9 cellular contexts compared by ENCODE assay signal in genomic region chr7:27200761-27201230, GRCh38. TPM values are rescaled to one million over a fixed set of nuclear protein-coding genes. Genes with fewer than 3 reads are reported as not detected.
A peak's percentile ranks its signal among the peaks of the same experiment; 100 is the strongest.
DNase-seq lines count a peak whose midpoint lies in the region; ATAC-seq, FAIRE-seq and TF ChIP-seq lines count a peak whose summit lies in the region.
"Had no signal": no experiment of that assay in that cellular context is flagged by ENCODE, and none has a peak within 500 bp of the region (broad histone marks: within the 10 kb centered on the region; RNA-seq: fewer than 3 reads in every experiment).

No MANE protein-coding gene starts in this region.

- H2AFZ ChIP-seq in DND-41 (ENCODE audit: low read depth, low read length) (peak overlapping the region; percentile 88), neuronal stem cell (ENCODE audit: low read length) (peak overlapping the region; percentile 85)

- H3K4me2 ChIP-seq in DND-41 (ENCODE audit: insufficient read depth, low read length) = peak overlapping the region; percentile 82
- H3K4me2 ChIP-seq in neuronal stem cell (ENCODE audit: insufficient read depth, low read length, poor library complexity, severe bottlenecking) = no peak overlapping the region

- no peak for TF ChIP-seq CTCF in DND-41 (IDR thresholded peaks at IDR 0.05; ENCODE audit: borderline replicate concordance, extremely low read depth, low read length, poor library complexity, severe bottlenecking)
- no peak for TF ChIP-seq CTCF in bronchial epithelial cell (IDR thresholded peaks at IDR 0.05; ENCODE audit: insufficient read depth, low read length, severe bottlenecking)
- no peak for TF ChIP-seq CTCF in GM13976 (IDR thresholded peaks at IDR 0.05; ENCODE audit: borderline replicate concordance, control extremely low read depth, extremely low read depth, insufficient read depth, missing control alignments)

- H2AK5ac ChIP-seq in neuronal stem cell (ENCODE audit: low read depth, low read length) = no peak overlapping the region

- H3K79me1 ChIP-seq in neuronal stem cell (ENCODE audit: low read depth, low read length) = no peaks in the 10 kb centered on the region

- H4K91ac ChIP-seq in neuronal stem cell (ENCODE audit: low read depth, low read length, poor library complexity) = no peak overlapping the region

- H4K8ac ChIP-seq in neuronal stem cell (ENCODE audit: low read depth, low read length) = no peak overlapping the region

- no peak overlapping the region for H3K14ac ChIP-seq in neuronal stem cell (ENCODE audit: low read length)

- H3K4me1 ChIP-seq in DND-41 (ENCODE audit: insufficient read depth, low read length) (peaks cover 34% of the 10 kb centered on the region), neuronal stem cell (ENCODE audit: control insufficient read depth in 2 of 2, insufficient read depth in 1 of 2, low read depth in 1 of 2, low read length in 2 of 2) (peaks cover 0 to 1% of the 10 kb centered on the region in 2 donors)

- H3K18ac ChIP-seq in neuronal stem cell (ENCODE audit: low read length) = no peak overlapping the region

- no peaks in the 10 kb centered on the region for H3K9me3 ChIP-seq in DND-41 (ENCODE audit: insufficient read depth, low read length, severe bottlenecking)
- H3K9me3 ChIP-seq in neuronal stem cell (replicated peaks in 1 of 2; ENCODE audit: control insufficient read depth in 2 of 2, insufficient read depth in 1 of 2, low read depth in 1 of 2, low read length in 2 of 2) = no peaks in the 10 kb centered on the region

- TF ChIP-seq POLR2A in GM12892 (IDR thresholded peaks at IDR 0.05; ENCODE audit: low read depth, low read length) = no peak

- DNase-seq in DND-41 (no peak), MV-4-11 (lab: John Stamatoyannopoulos, UW) (peak; percentile 29), bronchial epithelial cell (ENCODE audit: low read depth) (no peak), neuronal stem cell (ENCODE audit: low spot score) (no peak), GM12892 (ENCODE audit: insufficient read length) (no peak), SHP77 treated with DMSO at 0.1 percent for 48 hours (lab: John Stamatoyannopoulos, UW) (no peak), GM13976 (ENCODE audit: low spot score) (no peak)
- no peak for DNase-seq in stimulated activated CD4-positive, alpha-beta T cell treated with anti-CD3 and anti-CD28 coated beads, Interleukin-2, amount 100 ng/mL, for 24 hours

- H2BK12ac ChIP-seq in neuronal stem cell (ENCODE audit: low read length) = no peak overlapping the region

- H3K27me3 ChIP-seq in DND-41 (ENCODE audit: insufficient read depth, low read length, poor library complexity) (peaks cover 24% of the 10 kb centered on the region), bronchial epithelial cell (ENCODE audit: control insufficient read depth, insufficient read depth, low read length) (peaks cover 73% of the 10 kb centered on the region), neuronal stem cell (ENCODE audit: control insufficient read depth in 3 of 3, insufficient read depth in 3 of 3, low read depth in 1 of 3, low read length in 3 of 3) (peaks cover 68 to 94% (median 88%) of the 10 kb centered on the region in 3 experiments)

- no peak overlapping the region for H2BK15ac ChIP-seq in neuronal stem cell (ENCODE audit: low read length)

- peak; percentile 28 for FAIRE-seq in bronchial epithelial cell (lab: Jason Lieb, UNC)
- no peak for FAIRE-seq in GM12892 (lab: Jason Lieb, UNC)

- H3K36me3 ChIP-seq in DND-41 (ENCODE audit: insufficient read depth, low read length) = no peaks in the 10 kb centered on the region
- H3K36me3 ChIP-seq in bronchial epithelial cell (ENCODE audit: control insufficient read depth, insufficient read depth, low read length) = no peaks in the 10 kb centered on the region
- H3K36me3 ChIP-seq in neuronal stem cell (replicated peaks in 1 of 2; ENCODE audit: control insufficient read depth in 2 of 2, insufficient read depth in 2 of 2, low read length in 2 of 2) = no peaks in the 10 kb centered on the region

- no peak overlapping the region for H2BK5ac ChIP-seq in neuronal stem cell (ENCODE audit: low read length)

- in situ Hi-C loops in GM13976 (cut with MboI; ENCODE audit: low sequenced_read_pairs, unreplicated experiment) = loop anchor here (10.0 to 25.0 kb wide), 2 partner anchors 384 to 587 kb away; no protein-coding TSS in a partner anchor

- H3K4me3 ChIP-seq in DND-41 (ENCODE audit: low read depth in 1 of 2, low read length in 2 of 2) (peak overlapping the region in 1 of 2 experiments; percentile 78; a peak in 2 of 4 replicates), bronchial epithelial cell (ENCODE audit: low read depth, low read length) (no peak overlapping the region), neuronal stem cell (ENCODE audit: low read length in 2 of 2) (no peak overlapping the region)

- peak overlapping the region; percentile 57 for H3K9ac ChIP-seq in DND-41 (ENCODE audit: low read depth, low read length)
- H3K9ac ChIP-seq in neuronal stem cell (ENCODE audit: low read depth, low read length, poor library complexity) = no peak overlapping the region

- no peak overlapping the region for H3K4ac ChIP-seq in neuronal stem cell (ENCODE audit: low read length)

- WGBS in neuronal stem cell (ENCODE audit: extremely low coverage in 2 of 2, insufficient read length in 2 of 2, insufficient replicate concordance in 1 of 2), 2 donors = no CpG with 5 or more reads among the region's 9 CpGs

- no peak for ATAC-seq in DND-41 (ENCODE audit: insufficient read depth, low read depth)

- no peak overlapping the region for H2BK120ac ChIP-seq in neuronal stem cell (ENCODE audit: low read depth, low read length)

- H3K79me2 ChIP-seq in DND-41 (ENCODE audit: insufficient read depth, low read length) = no peaks in the 10 kb centered on the region

- peak overlapping the region; percentile 16 for H3K23ac ChIP-seq in neuronal stem cell (ENCODE audit: low read depth, low read length, poor library complexity)

- H4K20me1 ChIP-seq in DND-41 (ENCODE audit: insufficient read depth, low read length) = no peaks in the 10 kb centered on the region

- no peak overlapping the region for H3K27ac ChIP-seq in DND-41 (ENCODE audit: low read length)
- H3K27ac ChIP-seq in neuronal stem cell (replicated peaks; ENCODE audit: low read length) = no peak overlapping the region

RNA-seq across cellular contexts. Expression of gene HOXA13, which starts 0.9 kb away (rescaled TPM):
- total RNA-seq in bronchial epithelial cell = under 0.01 TPM in 1 of 2 replicates, not detected in the other
- polyA plus RNA-seq in neuronal stem cell (2013, experiment 1 of 2) = not detected
- polyA plus RNA-seq in neuronal stem cell (2013, experiment 2 of 2) = not detected
- polyA plus RNA-seq in GM12892 (2012; ENCODE audit: missing spikeins) = not detected

RNA-seq across cellular contexts. Expression of gene HOXA11, which starts 15.8 kb away (rescaled TPM):
- not detected in 2 replicates for total RNA-seq in bronchial epithelial cell
- not detected for polyA plus RNA-seq in neuronal stem cell (2013, experiment 1 of 2)
- polyA plus RNA-seq in neuronal stem cell (2013, experiment 2 of 2) = not detected
- not detected for polyA plus RNA-seq in GM12892 (2012; ENCODE audit: missing spikeins)

RNA-seq across cellular contexts. Expression of gene HOXA10, which starts 26.7 kb away (rescaled TPM):
- total RNA-seq in bronchial epithelial cell = not detected in 2 replicates
- polyA plus RNA-seq in neuronal stem cell (2013, experiment 1 of 2) = not detected
- polyA plus RNA-seq in neuronal stem cell (2013, experiment 2 of 2) = not detected
- polyA plus RNA-seq in GM12892 (2012; ENCODE audit: missing spikeins) = 2.9 TPM

RNA-seq across cellular contexts. Expression of gene HOXA9, which starts 35.5 kb away (rescaled TPM):
- not detected in 2 replicates for total RNA-seq in bronchial epithelial cell
- polyA plus RNA-seq in neuronal stem cell (2013, experiment 1 of 2) = not detected
- polyA plus RNA-seq in neuronal stem cell (2013, experiment 2 of 2) = not detected
- 4.1 TPM for polyA plus RNA-seq in GM12892 (2012; ENCODE audit: missing spikeins)

RNA-seq across cellular contexts. Expression of gene EVX1, which starts 41.8 kb away (rescaled TPM):
- not detected in 2 replicates for total RNA-seq in bronchial epithelial cell
- polyA plus RNA-seq in neuronal stem cell (2013, experiment 1 of 2) = not detected
- not detected for polyA plus RNA-seq in neuronal stem cell (2013, experiment 2 of 2)
- not detected for polyA plus RNA-seq in GM12892 (2012; ENCODE audit: missing spikeins)
- total RNA-seq: LHCN-M2 had no signal
